Comparison of ENCODE assay signal across 2 cellular contexts in the genomic region with DNA sequence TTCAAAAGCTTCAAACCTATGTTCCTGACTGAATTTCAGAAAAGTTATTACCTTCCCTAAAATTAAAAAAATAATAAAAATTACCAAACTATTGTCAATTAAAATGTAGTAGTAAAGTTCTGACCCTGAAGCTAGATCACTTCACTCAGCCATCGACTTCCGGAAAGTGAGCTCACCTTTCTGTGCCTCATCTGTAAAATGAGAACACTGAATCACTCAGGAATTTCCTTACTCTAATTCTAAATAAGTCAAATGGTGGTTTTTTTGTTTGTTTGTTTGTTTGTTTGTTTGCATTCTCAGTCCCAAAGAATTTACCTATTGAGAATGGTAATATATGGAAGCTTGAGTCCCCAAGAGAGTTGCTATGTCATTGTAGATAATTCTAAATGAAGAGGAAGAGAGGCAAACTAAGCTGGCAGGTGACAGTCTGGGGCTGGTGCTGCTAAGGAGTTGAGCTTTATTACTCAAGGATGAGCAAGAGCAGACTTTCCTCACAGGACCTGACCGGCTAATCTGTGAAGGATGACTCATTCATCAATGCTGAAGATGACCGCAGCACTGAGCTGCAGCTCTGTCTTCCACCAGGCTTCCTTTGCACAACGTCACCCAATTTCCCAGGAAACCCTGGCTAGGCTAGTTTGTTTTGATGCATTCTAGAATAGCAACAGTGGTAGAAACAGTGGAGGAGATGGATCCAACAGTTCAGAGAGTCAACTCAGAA.
TF ChIP-seq lines count a peak whose summit lies in the region.

No MANE protein-coding gene starts in this region.

TF ChIP-seq in HCT116, 20 proteins besides CTCF, POLR2A, EP300 and RAD21:
- TF ChIP-seq JUND (IDR thresholded peaks at IDR 0.05): peak; percentile 94
- peak; percentile 94 for TF ChIP-seq FOSL1 (IDR thresholded peaks at IDR 0.05; ENCODE audit: low read depth)
- no peak for TF ChIP-seq EGR1 (IDR thresholded peaks at IDR 0.05; ENCODE audit: low read depth)
- TF ChIP-seq YY1 (IDR thresholded peaks at IDR 0.05; ENCODE audit: extremely low read depth, insufficient replicate concordance, low read depth, low read length): no peak
- TF ChIP-seq SIN3A (IDR thresholded peaks at IDR 0.05; ENCODE audit: low read depth): peak; percentile 36; the same call in 1 of the 2 replicates
- no peak for TF ChIP-seq EZH2 (IDR thresholded peaks at IDR 0.05)
- TF ChIP-seq, protein P1, sequence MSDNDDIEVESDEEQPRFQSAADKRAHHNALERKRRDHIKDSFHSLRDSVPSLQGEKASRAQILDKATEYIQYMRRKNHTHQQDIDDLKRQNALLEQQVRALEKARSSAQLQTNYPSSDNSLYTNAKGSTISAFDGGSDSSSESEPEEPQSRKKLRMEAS (IDR thresholded peaks at IDR 0.05): no peak; the same call in 1 of the 2 replicates
- peak; percentile 27; the same call in 1 of the 2 replicates for TF ChIP-seq POLR2AphosphoS5 (IDR thresholded peaks at IDR 0.05; ENCODE audit: low read depth, low read length)
- peak; percentile 66 for TF ChIP-seq SP1 (IDR thresholded peaks at IDR 0.05; ENCODE audit: low read depth)
- TF ChIP-seq ZNF274 (IDR thresholded peaks at IDR 0.05; ENCODE audit: low read depth, low read length): no peak
- TF ChIP-seq ELF1 (IDR thresholded peaks at IDR 0.05; ENCODE audit: borderline replicate concordance, low read depth): 0 out of 2 replicates have a peak, but pooled peaks have one; percentile 22
- TF ChIP-seq, protein P2, sequence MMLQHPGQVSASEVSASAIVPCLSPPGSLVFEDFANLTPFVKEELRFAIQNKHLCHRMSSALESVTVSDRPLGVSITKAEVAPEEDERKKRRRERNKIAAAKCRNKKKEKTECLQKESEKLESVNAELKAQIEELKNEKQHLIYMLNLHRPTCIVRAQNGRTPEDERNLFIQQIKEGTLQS (IDR thresholded peaks at IDR 0.05): peak; percentile 77
- TF ChIP-seq CBX3 (IDR thresholded peaks at IDR 0.05; ENCODE audit: low read depth): peak; percentile 88
- TF ChIP-seq TCF7L2 (IDR thresholded peaks at IDR 0.05; ENCODE audit: borderline replicate concordance, extremely low read depth, insufficient read depth, insufficient read length): peak; percentile 55
- TF ChIP-seq CEBPB (IDR thresholded peaks at IDR 0.05; ENCODE audit: low read depth): peak; percentile 81

TF ChIP-seq in endothelial cell of umbilical vein, 7 proteins besides CTCF, POLR2A, EP300 and RAD21:
- TF ChIP-seq JUN (IDR thresholded peaks at IDR 0.05; ENCODE audit: borderline replicate concordance, insufficient read depth, insufficient read length, low read depth): peak; percentile 20
- no peak for TF ChIP-seq MYC (IDR thresholded peaks at IDR 0.05; ENCODE audit: low read depth, low read length)
- no peak for TF ChIP-seq GATA2 (IDR thresholded peaks at IDR 0.05; ENCODE audit: insufficient read depth, insufficient read length, low read depth, low read length)
- TF ChIP-seq FOS (IDR thresholded peaks at IDR 0.05; ENCODE audit: borderline replicate concordance, insufficient read depth, low read length): no peak
- TF ChIP-seq EZH2 (IDR thresholded peaks at IDR 0.05; ENCODE audit: borderline replicate concordance, low read depth, low read length, severe bottlenecking): no peak
